ENCODE assay signal across 25 cellular contexts in genomic region chr18:59085126-59085794, GRCh38. TPM values are rescaled to one million over a fixed set of nuclear protein-coding genes. Genes with fewer than 3 reads are reported as not detected.
A peak's percentile ranks its signal among the peaks of the same experiment; 100 is the strongest.
DNase-seq lines count a peak whose midpoint lies in the region; ATAC-seq and TF ChIP-seq lines count a peak whose summit lies in the region.
"Had no signal": no experiment of that assay in that cellular context is flagged by ENCODE, and none has a peak within 500 bp of the region (broad histone marks: within the 10 kb centered on the region; RNA-seq: fewer than 3 reads in every experiment).

No MANE protein-coding gene starts in this region.

- H2AFZ ChIP-seq in osteoblast (ENCODE audit: low read length) (no peak overlapping the region), Karpas-422 (ENCODE audit: low read length) (no peak overlapping the region)

- peak; percentile 49 for ATAC-seq in HG02763 (IDR thresholded peaks at IDR 0.05; ENCODE audit: unreplicated experiment)
- ATAC-seq in GM21381 (IDR thresholded peaks at IDR 0.05; ENCODE audit: unreplicated experiment): no peak
- ATAC-seq: activated CD8-positive, alpha-beta memory T cell treated with anti-CD3 and anti-CD28 coated beads, Interleukin-2, amount 10 ng/mL, durations not matched to agents 7 days and 5 days; PC-3 had no signal

- H3K9ac ChIP-seq in Karpas-422 (ENCODE audit: low read length): no peak overlapping the region

- H3K36me3 ChIP-seq in osteoblast (ENCODE audit: insufficient read depth, low read length): no peaks in the 10 kb centered on the region
- no peaks in the 10 kb centered on the region for H3K36me3 ChIP-seq in Karpas-422 (ENCODE audit: insufficient read depth, low read length)
- H3K36me3 ChIP-seq: cardiac muscle cell, thoracic aorta had no signal

- H3K9me3 ChIP-seq in osteoblast (ENCODE audit: low read depth, low read length) (no peaks in the 10 kb centered on the region), Karpas-422 (ENCODE audit: low read length) (no peaks in the 10 kb centered on the region)
- H3K9me3 ChIP-seq: thoracic aorta had no signal

- TF ChIP-seq CTCF in osteoblast (IDR thresholded peaks at IDR 0.05; ENCODE audit: extremely low read depth, low read depth, low read length): no peak

- H3K9me2 ChIP-seq in Karpas-422 (replicated peaks; ENCODE audit: insufficient read depth, low read length): no peaks in the 10 kb centered on the region

- H3K4me1 ChIP-seq in osteoblast (ENCODE audit: insufficient read depth, low read length) (peaks cover 11% of the 10 kb centered on the region), Karpas-422 (ENCODE audit: low read length) (peaks cover 8% of the 10 kb centered on the region)

- peaks cover 28% of the 10 kb centered on the region for H3K27me3 ChIP-seq in osteoblast (ENCODE audit: insufficient read depth, low read length)
- H3K27me3 ChIP-seq in Karpas-422 (ENCODE audit: low read length): no peaks in the 10 kb centered on the region

- H3K4me3 ChIP-seq in osteoblast (ENCODE audit: insufficient read depth, low read length): no peak overlapping the region
- no peak overlapping the region for H3K4me3 ChIP-seq in Karpas-422 (ENCODE audit: low read length)
- H3K4me3 ChIP-seq: cardiac muscle cell, smooth muscle cell, thoracic aorta had no signal

- H4K20me1 ChIP-seq in osteoblast (ENCODE audit: insufficient read depth, low read length) (no peaks in the 10 kb centered on the region), Karpas-422 (ENCODE audit: insufficient read depth, low read depth, low read length) (no peaks in the 10 kb centered on the region)

- H3K79me2 ChIP-seq in osteoblast (ENCODE audit: insufficient read depth, low read length) (no peaks in the 10 kb centered on the region), Karpas-422 (ENCODE audit: low read length) (no peaks in the 10 kb centered on the region)

- H3K4me2 ChIP-seq in osteoblast (ENCODE audit: insufficient read depth, low read length): peak overlapping the region; percentile 46
- H3K4me2 ChIP-seq in Karpas-422 (ENCODE audit: low read depth, low read length, poor library complexity, severe bottlenecking): no peak overlapping the region
- H3K4me2 ChIP-seq: smooth muscle cell had no signal

- H3K27ac ChIP-seq in osteoblast (ENCODE audit: low read depth, low read length) (no peak overlapping the region), Karpas-422 (ENCODE audit: low read length) (no peak overlapping the region)
- H3K27ac ChIP-seq: 22Rv1, cardiac muscle cell, thoracic aorta had no signal

- peak; percentile 79 for DNase-seq in DMS53 (lab: John Stamatoyannopoulos, UW)
- DNase-seq in DMS53 treated with DMSO at 0.1 percent for 48 hours (lab: John Stamatoyannopoulos, UW; ENCODE audit: unreplicated experiment): no peak
- peak; percentile 80 for DNase-seq in NCI-H748 (lab: John Stamatoyannopoulos, UW; ENCODE audit: unreplicated experiment)
- no peak for DNase-seq in osteoblast (ENCODE audit: insufficient read length, low spot score, missing footprints)
- DNase-seq in superior temporal gyrus (ENCODE audit: extremely low spot score): no peak
- no peak for DNase-seq in Karpas-422
- DNase-seq: activated CD4-positive, alpha-beta T cell treated with anti-CD3 and anti-CD28 coated beads for 48 hours; activated CD8-positive, alpha-beta memory T cell treated with anti-CD3 and anti-CD28 coated beads, Interleukin-2, amount 10 ng/mL, durations not matched to agents 7 days and 5 days; activated naive CD4-positive, alpha-beta T cell treated with anti-CD3 and anti-CD28 coated beads, Interleukin-2, amount 50 U/mL, for 16 hours; cortex of kidney; DND-41; endodermal cell; mammary epithelial cell; NCI-H526; PC-3; SHP77 treated with DMSO at 0.1 percent for 48 hours; stimulated activated CD4-positive, alpha-beta T cell treated with anti-CD3 and anti-CD28 coated beads, Interleukin-2, amount 100 ng/mL, for 48 hours; stimulated activated naive CD4-positive, alpha-beta T cell; T-helper 1 cell had no signal

RNA-seq across cellular contexts. Expression of gene SEC11C, which starts 54.4 kb away (rescaled TPM):
- 10.1 and 10.6 TPM in 2 replicates for total RNA-seq in osteoblast
- 105 and 164 TPM in 2 replicates for total RNA-seq in Karpas-422 (2014; rRNA removed; shearing (Covaris generic); ENCODE audit: low replicate concordance)

Comparison
In these comparisons a context has a peak if more than half of its experiments do, and no peak if none do; other contexts are left out.
1. DNase-seq: peak in DMS53 (single experiment) and NCI-H748 (single experiment); none in DMS53 treated with DMSO at 0.1 percent for 48 hours (single experiment), osteoblast (single experiment), superior temporal gyrus (single experiment) and Karpas-422 (single experiment).